In the genomic region with DNA sequence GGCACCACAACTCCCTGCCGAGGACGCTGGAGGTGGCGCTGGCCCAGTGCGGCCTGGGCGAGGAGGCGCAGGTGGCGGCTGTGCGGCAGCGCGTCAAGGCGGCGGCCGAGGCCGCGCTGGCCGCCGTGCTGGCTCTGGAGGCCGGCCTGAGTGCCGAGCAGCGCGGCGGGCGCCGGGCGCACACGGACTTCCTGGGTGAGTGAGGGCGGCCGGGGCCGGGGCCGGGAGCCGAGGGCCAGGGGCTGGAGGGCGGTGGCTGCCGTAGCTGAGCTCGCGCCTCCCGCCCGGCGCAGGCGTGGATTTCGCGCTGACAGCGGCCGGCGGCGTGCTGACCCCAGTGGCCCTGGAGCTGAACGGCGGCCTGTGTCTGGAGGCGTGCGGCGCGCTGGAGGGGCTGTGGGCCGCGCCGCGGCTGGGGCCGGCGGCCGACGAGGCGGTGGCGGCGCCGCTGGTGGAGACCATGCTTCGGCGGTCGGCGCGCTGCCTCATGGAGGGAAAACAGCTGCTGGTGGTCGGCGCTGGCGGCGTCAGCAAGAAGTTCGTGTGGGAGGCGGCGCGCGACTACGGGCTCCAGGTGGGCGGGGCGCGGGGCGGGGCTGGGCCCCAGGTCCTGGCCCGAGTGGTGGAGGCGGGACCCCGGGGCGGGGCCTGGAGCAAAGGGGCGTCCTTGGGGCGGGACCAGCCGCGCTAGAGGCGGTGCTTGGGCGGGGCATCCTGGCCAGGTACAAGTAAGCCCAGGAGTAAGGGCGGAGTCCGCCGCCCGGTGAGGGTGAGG, we compare ENCODE assay signal across 1 cellular context.
TF ChIP-seq lines count a peak whose summit lies in the region.

No MANE protein-coding gene starts in this region.

TF ChIP-seq in K562, 482 proteins besides CTCF, POLR2A, EP300 and RAD21 (continued from another document and continues in another):
- no peak for TF ChIP-seq ZNF217 (CRISPR knock-in tag; IDR thresholded peaks at IDR 0.05)
- TF ChIP-seq ZFP1 (CRISPR knock-in tag; IDR thresholded peaks at IDR 0.05): no peak
- peak; percentile 4; the same call in 1 of the 2 replicates for TF ChIP-seq NFE2 (IDR thresholded peaks at IDR 0.05; ENCODE audit: low read depth)
- TF ChIP-seq CEBPZ (IDR thresholded peaks at IDR 0.05; ENCODE audit: borderline replicate concordance, low read depth, low read length): no peak
- TF ChIP-seq RBM25 (IDR thresholded peaks at IDR 0.05; ENCODE audit: low read depth, low read length, severe bottlenecking): no peak
- TF ChIP-seq STAT5A (IDR thresholded peaks at IDR 0.05; ENCODE audit: borderline replicate concordance, low read length): no peak
- no peak for TF ChIP-seq MAFG (tag; conservative IDR thresholded peaks at IDR 0.05)
- TF ChIP-seq, protein P1, sequence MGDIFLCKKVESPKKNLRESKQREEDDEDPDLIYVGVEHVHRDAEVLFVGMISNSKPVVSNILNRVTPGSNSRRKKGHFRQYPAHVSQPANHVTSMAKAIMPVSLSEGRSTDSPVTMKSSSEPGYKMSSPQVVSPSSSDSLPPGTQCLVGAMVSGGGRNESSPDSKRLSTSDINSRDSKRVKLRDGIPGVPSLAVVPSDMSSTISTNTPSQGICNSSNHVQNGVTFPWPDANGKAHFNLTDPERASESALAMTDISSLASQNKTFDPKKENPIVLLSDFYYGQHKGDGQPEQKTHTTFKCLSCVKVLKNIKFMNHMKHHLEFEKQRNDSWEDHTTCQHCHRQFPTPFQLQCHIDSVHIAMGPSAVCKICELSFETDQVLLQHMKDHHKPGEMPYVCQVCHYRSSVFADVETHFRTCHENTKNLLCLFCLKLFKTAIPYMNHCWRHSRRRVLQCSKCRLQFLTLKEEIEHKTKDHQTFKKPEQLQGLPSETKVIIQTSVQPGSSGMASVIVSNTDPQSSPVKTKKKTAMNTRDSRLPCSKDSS (IDR thresholded peaks at IDR 0.05; ENCODE audit: low read depth, partially characterized antibody): no peak
- no peak for TF ChIP-seq POU5F1 (IDR thresholded peaks at IDR 0.05; ENCODE audit: borderline replicate concordance, low read depth, low read length, partially characterized antibody)
- TF ChIP-seq, protein P2, sequence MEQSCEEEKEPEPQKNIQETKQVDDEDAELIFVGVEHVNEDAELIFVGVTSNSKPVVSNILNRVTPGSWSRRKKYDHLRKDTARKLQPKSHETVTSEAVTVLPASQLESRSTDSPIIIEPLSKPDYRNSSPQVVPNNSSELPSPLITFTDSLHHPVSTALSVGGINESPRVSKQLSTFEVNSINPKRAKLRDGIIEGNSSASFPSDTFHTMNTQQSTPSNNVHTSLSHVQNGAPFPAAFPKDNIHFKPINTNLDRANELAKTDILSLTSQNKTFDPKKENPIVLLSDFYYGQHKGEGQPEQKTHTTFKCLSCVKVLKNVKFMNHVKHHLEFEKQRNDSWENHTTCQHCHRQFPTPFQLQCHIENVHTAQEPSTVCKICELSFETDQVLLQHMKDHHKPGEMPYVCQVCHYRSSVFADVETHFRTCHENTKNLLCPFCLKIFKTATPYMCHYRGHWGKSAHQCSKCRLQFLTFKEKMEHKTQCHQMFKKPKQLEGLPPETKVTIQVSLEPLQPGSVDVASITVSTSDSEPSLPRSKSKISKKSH (CRISPR knock-in tag; IDR thresholded peaks at IDR 0.05): no peak
- peak; percentile 50; the same call in 1 of the 2 replicates for TF ChIP-seq MTA3 (IDR thresholded peaks at IDR 0.05; ENCODE audit: borderline replicate concordance)
- TF ChIP-seq ZBTB12 (CRISPR knock-in tag; IDR thresholded peaks at IDR 0.05): no peak
- TF ChIP-seq SIN3B (IDR thresholded peaks at IDR 0.05; ENCODE audit: low read depth): peak; percentile 55; the same call in 1 of the 2 replicates
- TF ChIP-seq ZNF79 (CRISPR knock-in tag; IDR thresholded peaks at IDR 0.05; ENCODE audit: low read depth): no peak
- TF ChIP-seq RFX5 (IDR thresholded peaks at IDR 0.05; ENCODE audit: low read depth, low read length): no peak
- TF ChIP-seq, protein P3, sequence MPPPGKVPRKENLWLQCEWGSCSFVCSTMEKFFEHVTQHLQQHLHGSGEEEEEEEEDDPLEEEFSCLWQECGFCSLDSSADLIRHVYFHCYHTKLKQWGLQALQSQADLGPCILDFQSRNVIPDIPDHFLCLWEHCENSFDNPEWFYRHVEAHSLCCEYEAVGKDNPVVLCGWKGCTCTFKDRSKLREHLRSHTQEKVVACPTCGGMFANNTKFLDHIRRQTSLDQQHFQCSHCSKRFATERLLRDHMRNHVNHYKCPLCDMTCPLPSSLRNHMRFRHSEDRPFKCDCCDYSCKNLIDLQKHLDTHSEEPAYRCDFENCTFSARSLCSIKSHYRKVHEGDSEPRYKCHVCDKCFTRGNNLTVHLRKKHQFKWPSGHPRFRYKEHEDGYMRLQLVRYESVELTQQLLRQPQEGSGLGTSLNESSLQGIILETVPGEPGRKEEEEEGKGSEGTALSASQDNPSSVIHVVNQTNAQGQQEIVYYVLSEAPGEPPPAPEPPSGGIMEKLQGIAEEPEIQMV (tag; conservative IDR thresholded peaks at IDR 0.05; ENCODE audit: low read depth): no peak
- TF ChIP-seq MYC (IDR thresholded peaks at IDR 0.05; ENCODE audit: low read depth, low read length): peak; percentile 66
- TF ChIP-seq MYC (CRISPR knock-in tag; IDR thresholded peaks at IDR 0.05; ENCODE audit: borderline replicate concordance, low read depth): no peak
- TF ChIP-seq GABPA (tag; conservative IDR thresholded peaks at IDR 0.05; ENCODE audit: low read depth): no peak
- no peak for TF ChIP-seq ZNF764 (CRISPR knock-in tag; IDR thresholded peaks at IDR 0.05; ENCODE audit: low read depth)
- TF ChIP-seq ZNF23 (CRISPR knock-in tag; IDR thresholded peaks at IDR 0.05): no peak
- no peak for TF ChIP-seq ZNF282 (CRISPR knock-in tag; IDR thresholded peaks at IDR 0.05)
- no peak for TF ChIP-seq HEY1 (CRISPR knock-in tag; IDR thresholded peaks at IDR 0.05; ENCODE audit: borderline replicate concordance)
- TF ChIP-seq, protein P4, sequence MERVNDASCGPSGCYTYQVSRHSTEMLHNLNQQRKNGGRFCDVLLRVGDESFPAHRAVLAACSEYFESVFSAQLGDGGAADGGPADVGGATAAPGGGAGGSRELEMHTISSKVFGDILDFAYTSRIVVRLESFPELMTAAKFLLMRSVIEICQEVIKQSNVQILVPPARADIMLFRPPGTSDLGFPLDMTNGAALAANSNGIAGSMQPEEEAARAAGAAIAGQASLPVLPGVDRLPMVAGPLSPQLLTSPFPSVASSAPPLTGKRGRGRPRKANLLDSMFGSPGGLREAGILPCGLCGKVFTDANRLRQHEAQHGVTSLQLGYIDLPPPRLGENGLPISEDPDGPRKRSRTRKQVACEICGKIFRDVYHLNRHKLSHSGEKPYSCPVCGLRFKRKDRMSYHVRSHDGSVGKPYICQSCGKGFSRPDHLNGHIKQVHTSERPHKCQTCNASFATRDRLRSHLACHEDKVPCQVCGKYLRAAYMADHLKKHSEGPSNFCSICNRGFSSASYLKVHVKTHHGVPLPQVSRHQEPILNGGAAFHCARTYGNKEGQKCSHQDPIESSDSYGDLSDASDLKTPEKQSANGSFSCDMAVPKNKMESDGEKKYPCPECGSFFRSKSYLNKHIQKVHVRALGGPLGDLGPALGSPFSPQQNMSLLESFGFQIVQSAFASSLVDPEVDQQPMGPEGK (CRISPR knock-in tag; IDR thresholded peaks at IDR 0.05; ENCODE audit: borderline replicate concordance): no peak
- TF ChIP-seq HNRNPK (IDR thresholded peaks at IDR 0.05; ENCODE audit: low read depth, low read length, poor library complexity, severe bottlenecking): peak; percentile 56
- no peak for TF ChIP-seq COPS2 (conservative IDR thresholded peaks at IDR 0.05)
- TF ChIP-seq TBP (optimal IDR thresholded peaks at IDR 0.05; ENCODE audit: low read depth, low read length): peak; percentile 73
- TF ChIP-seq SFPQ (IDR thresholded peaks at IDR 0.05; ENCODE audit: low read depth, low read length): no peak
- TF ChIP-seq TSC22D4 (tag; IDR thresholded peaks at IDR 0.05): no peak
- TF ChIP-seq YY1 (IDR thresholded peaks at IDR 0.05; ENCODE audit: borderline replicate concordance in 1 of 3, control insufficient read depth in 1 of 3, extremely low read depth in 1 of 3, insufficient read depth in 3 of 3, insufficient read length in 1 of 3, insufficient replicate concordance in 2 of 3, low read depth in 1 of 3, low read length in 2 of 3): peak in 2 of 3 experiments; percentile 60 to 62
- TF ChIP-seq, protein P5, sequence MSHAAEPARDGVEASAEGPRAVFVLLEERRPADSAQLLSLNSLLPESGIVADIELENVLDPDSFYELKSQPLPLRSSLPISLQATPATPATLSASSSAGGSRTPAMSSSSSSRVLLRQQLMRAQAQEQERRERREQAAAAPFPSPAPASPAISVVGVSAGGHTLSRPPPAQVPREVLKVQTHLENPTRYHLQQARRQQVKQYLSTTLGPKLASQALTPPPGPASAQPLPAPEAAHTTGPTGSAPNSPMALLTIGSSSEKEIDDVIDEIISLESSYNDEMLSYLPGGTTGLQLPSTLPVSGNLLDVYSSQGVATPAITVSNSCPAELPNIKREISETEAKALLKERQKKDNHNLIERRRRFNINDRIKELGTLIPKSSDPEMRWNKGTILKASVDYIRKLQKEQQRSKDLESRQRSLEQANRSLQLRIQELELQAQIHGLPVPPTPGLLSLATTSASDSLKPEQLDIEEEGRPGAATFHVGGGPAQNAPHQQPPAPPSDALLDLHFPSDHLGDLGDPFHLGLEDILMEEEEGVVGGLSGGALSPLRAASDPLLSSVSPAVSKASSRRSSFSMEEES (CRISPR knock-in tag; IDR thresholded peaks at IDR 0.05): no peak
- TF ChIP-seq ZNF507 (tag; conservative IDR thresholded peaks at IDR 0.05): no peak
- no peak for TF ChIP-seq NELFE (IDR thresholded peaks at IDR 0.05; ENCODE audit: insufficient read depth, insufficient read length)
- no peak for TF ChIP-seq PYGO2 (tag; IDR thresholded peaks at IDR 0.05)
- TF ChIP-seq TAF1 (IDR thresholded peaks at IDR 0.05; ENCODE audit: control insufficient read depth, extremely low read depth, insufficient read depth, low read length, severe bottlenecking): peak; percentile 64
- TF ChIP-seq ARNT (IDR thresholded peaks at IDR 0.05): no peak
- TF ChIP-seq, protein P6, sequence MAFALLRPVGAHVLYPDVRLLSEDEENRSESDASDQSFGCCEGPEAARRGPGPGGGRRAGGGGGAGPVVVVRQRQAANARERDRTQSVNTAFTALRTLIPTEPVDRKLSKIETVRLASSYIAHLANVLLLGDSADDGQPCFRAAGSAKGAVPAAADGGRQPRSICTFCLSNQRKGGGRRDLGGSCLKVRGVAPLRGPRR (CRISPR knock-in tag; IDR thresholded peaks at IDR 0.05): no peak
- TF ChIP-seq NR2C2 (CRISPR knock-in tag; IDR thresholded peaks at IDR 0.05): no peak
- TF ChIP-seq NR2C2 (tag; IDR thresholded peaks at IDR 0.05): peak; percentile 65; the same call in 1 of the 2 replicates
- TF ChIP-seq, protein P7, sequence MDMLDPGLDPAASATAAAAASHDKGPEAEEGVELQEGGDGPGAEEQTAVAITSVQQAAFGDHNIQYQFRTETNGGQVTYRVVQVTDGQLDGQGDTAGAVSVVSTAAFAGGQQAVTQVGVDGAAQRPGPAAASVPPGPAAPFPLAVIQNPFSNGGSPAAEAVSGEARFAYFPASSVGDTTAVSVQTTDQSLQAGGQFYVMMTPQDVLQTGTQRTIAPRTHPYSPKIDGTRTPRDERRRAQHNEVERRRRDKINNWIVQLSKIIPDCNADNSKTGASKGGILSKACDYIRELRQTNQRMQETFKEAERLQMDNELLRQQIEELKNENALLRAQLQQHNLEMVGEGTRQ (CRISPR knock-in tag; IDR thresholded peaks at IDR 0.05): no peak
- TF ChIP-seq ZNF699 (CRISPR knock-in tag; IDR thresholded peaks at IDR 0.05; ENCODE audit: insufficient replicate concordance): no peak
- no peak for TF ChIP-seq TEAD4 (IDR thresholded peaks at IDR 0.05; ENCODE audit: low read length)
- TF ChIP-seq TEAD4 (CRISPR knock-in tag; IDR thresholded peaks at IDR 0.05; ENCODE audit: borderline replicate concordance): no peak
- no peak for TF ChIP-seq PHB (CRISPR knock-in tag; IDR thresholded peaks at IDR 0.05)
- TF ChIP-seq ZC3H4 (CRISPR knock-in tag; IDR thresholded peaks at IDR 0.05; ENCODE audit: borderline replicate concordance): no peak
- TF ChIP-seq HDGF (IDR thresholded peaks at IDR 0.05): no peak
